ENCODE assay signal across 20 cellular contexts in genomic region chr1:201061049-201061448, GRCh38. TPM values are rescaled to one million over a fixed set of nuclear protein-coding genes. Genes with fewer than 3 reads are reported as not detected.
A peak's percentile ranks its signal among the peaks of the same experiment; 100 is the strongest.
DNase-seq lines count a peak whose midpoint lies in the region; ATAC-seq and TF ChIP-seq lines count a peak whose summit lies in the region.
"Had no signal": no experiment of that assay in that cellular context is flagged by ENCODE, and none has a peak within 500 bp of the region (broad histone marks: within the 10 kb centered on the region; RNA-seq: fewer than 3 reads in every experiment).

No MANE protein-coding gene starts in this region.

- H3K4me3 Mint-ChIP-seq in glutamatergic neuron (ENCODE audit: unreplicated experiment): peak overlapping the region; percentile 11
- H3K4me3 Mint-ChIP-seq: CD14-positive monocyte had no signal

- no peaks in the 10 kb centered on the region for H3K27me3 ChIP-seq in BLaER1
- H3K27me3 ChIP-seq in psoas muscle (ENCODE audit: insufficient read depth in 3 of 3, low read length in 2 of 3): no peaks in the 10 kb centered on the region
- no peaks in the 10 kb centered on the region for H3K27me3 ChIP-seq in H7 (ENCODE audit: control insufficient read depth, insufficient read depth, low read length)
- H3K27me3 ChIP-seq in SJCRH30: peaks cover 18% of the 10 kb centered on the region

- H3K27me3 Mint-ChIP-seq in glutamatergic neuron (ENCODE audit: unreplicated experiment): peaks cover 17% of the 10 kb centered on the region

- H3K27ac Mint-ChIP-seq in glutamatergic neuron (ENCODE audit: unreplicated experiment): no peak overlapping the region
- H3K27ac Mint-ChIP-seq: CD14-positive monocyte had no signal

- intact Hi-C loops in psoas muscle (cut with DNase I): no loop called here

- H3K4me1 Mint-ChIP-seq in glutamatergic neuron (ENCODE audit: low read depth, unreplicated experiment): peaks cover 26% of the 10 kb centered on the region
- H3K4me1 Mint-ChIP-seq: CD14-positive monocyte had no signal

- no peak for DNase-seq in glutamatergic neuron
- peak; percentile 34 to 70 for DNase-seq in psoas muscle
- DNase-seq in H7: no peak
- DNase-seq in SJCRH30: no peak
- no peak for DNase-seq in NCI-H2196 treated with DMSO at 0.1 percent for 48 hours (lab: John Stamatoyannopoulos, UW; ENCODE audit: unreplicated experiment)
- DNase-seq: DMS79 treated with DMSO at 0.1 percent for 48 hours, HCEC 1CT, MV-4-11, NCI-H1417, NCI-H187, NCI-H2107, NCI-H2227 treated with DMSO at 0.1 percent for 48 hours, NCI-H82, PC-3 had no signal

- TF ChIP-seq RAD21 in Ishikawa (IDR thresholded peaks at IDR 0.05; ENCODE audit: low read depth): no peak

- no peak overlapping the region for H3K9ac ChIP-seq in BLaER1

- H3K9me3 ChIP-seq in BLaER1: no peaks in the 10 kb centered on the region
- no peaks in the 10 kb centered on the region for H3K9me3 ChIP-seq in psoas muscle
- H3K9me3 ChIP-seq in SJCRH30 (replicated peaks): no peaks in the 10 kb centered on the region
- H3K9me3 ChIP-seq: SJSA1 had no signal

- no peak for TF ChIP-seq EP300 in Ishikawa (IDR thresholded peaks at IDR 0.05; ENCODE audit: borderline replicate concordance)

- peak overlapping the region; percentile 70 for H3K4me2 ChIP-seq in BLaER1

- 58 to 74% (median 62%) methylated on average over 4 of the region's 4 CpGs for WGBS in psoas muscle, 3 donors

- H3K36me3 ChIP-seq in BLaER1: no peaks in the 10 kb centered on the region
- peaks cover 0 to 98% of the 10 kb centered on the region in 2 donors for H3K36me3 ChIP-seq in psoas muscle (ENCODE audit: insufficient read depth in 1 of 2, low read depth in 1 of 2)
- H3K36me3 ChIP-seq in H7 (replicated peaks; ENCODE audit: control insufficient read depth, insufficient read depth, low read length): no peaks in the 10 kb centered on the region
- no peaks in the 10 kb centered on the region for H3K36me3 ChIP-seq in SJCRH30
- H3K36me3 ChIP-seq: SJSA1 had no signal

- H4K20me1 ChIP-seq in BLaER1: no peaks in the 10 kb centered on the region

- H3K9me3 Mint-ChIP-seq in glutamatergic neuron (ENCODE audit: unreplicated experiment): peaks cover 15% of the 10 kb centered on the region
- H3K9me3 Mint-ChIP-seq: CD14-positive monocyte had no signal

- no peaks in the 10 kb centered on the region for H3K36me3 Mint-ChIP-seq in glutamatergic neuron (ENCODE audit: unreplicated experiment)
- H3K36me3 Mint-ChIP-seq: CD14-positive monocyte had no signal

- peak; percentile 16 to 66 (median 60) for ATAC-seq in psoas muscle
- ATAC-seq: K562, PC-3 had no signal

- H3K27ac ChIP-seq in BLaER1 (no peak overlapping the region), psoas muscle (no peak overlapping the region), SJCRH30 (no peak overlapping the region)
- H3K27ac ChIP-seq: RWPE1, SJSA1 had no signal

- H3K4me1 ChIP-seq in BLaER1 (peaks cover 89% of the 10 kb centered on the region), psoas muscle (no peaks in the 10 kb centered on the region), SJCRH30 (no peaks in the 10 kb centered on the region; the same call in 1 of the 2 replicates)

- no peak overlapping the region for H3K4me3 ChIP-seq in BLaER1
- H3K4me3 ChIP-seq in psoas muscle: no peak overlapping the region
- no peak overlapping the region for H3K4me3 ChIP-seq in H7 (ENCODE audit: insufficient read depth, low read depth, low read length)
- H3K4me3 ChIP-seq in SJCRH30: no peak overlapping the region
- H3K4me3 ChIP-seq: K562, SJSA1 had no signal

- TF ChIP-seq CTCF in glutamatergic neuron (IDR thresholded peaks at IDR 0.05; ENCODE audit: partially characterized antibody, unreplicated experiment): no peak
- no peak for TF ChIP-seq CTCF in psoas muscle (IDR thresholded peaks at IDR 0.05)

TF ChIP-seq in Ishikawa, 13 proteins besides CTCF, POLR2A, EP300 and RAD21:
- TF ChIP-seq USF1 (IDR thresholded peaks at IDR 0.05): no peak
- TF ChIP-seq NFIC (IDR thresholded peaks at IDR 0.05): 0 out of 2 replicates have a peak, but pooled peaks have one; percentile 34

RNA-seq across cellular contexts. Expression of gene KIF21B, which starts 37.5 kb away (rescaled TPM):
- total RNA-seq in glutamatergic neuron (ENCODE audit: unreplicated experiment): 51.1 TPM
- under 1 TPM; 0.20 to 0.81 (median 0.41) TPM for total RNA-seq in psoas muscle
- under 1 TPM; 0.04 to 0.10 (median 0.10) TPM for polyA plus RNA-seq in psoas muscle
- total RNA-seq in H7 (2014; rRNA removed; shearing (Covaris generic)): 12.7 and 14.1 TPM in 2 replicates
- total RNA-seq in SJCRH30 (2014; rRNA removed; shearing (Covaris generic)): 0.61 and 0.66 TPM in 2 replicates

RNA-seq across cellular contexts. Expression of gene CACNA1S, which starts 51.2 kb away (rescaled TPM):
- total RNA-seq in glutamatergic neuron (ENCODE audit: unreplicated experiment) (0.07 TPM), psoas muscle (100 to 1,000 TPM in 2 of 4 donors, 10 to 100 TPM in 2; 56.3 to 269 (median 158) TPM)
- 10 to 100 TPM; 11.9 to 48.1 (median 25.5) TPM for polyA plus RNA-seq in psoas muscle
- not detected in 2 replicates for total RNA-seq in H7 (2014; rRNA removed; shearing (Covaris generic))
- 0.15 and 0.24 TPM in 2 replicates for total RNA-seq in SJCRH30 (2014; rRNA removed; shearing (Covaris generic))
- total RNA-seq: K562, PC-3, SJSA1 had no signal
- polyA plus RNA-seq: CD14-positive monocyte, K562 had no signal

Comparison
In these comparisons a context has a peak if more than half of its experiments do, and no peak if none do; other contexts are left out.
1. DNase-seq: peak in psoas muscle (2 of 2); none in glutamatergic neuron (single experiment), H7 (single experiment), SJCRH30 (0 of 2) and NCI-H2196 treated with DMSO at 0.1 percent for 48 hours (single experiment).
2. RNA of gene CACNA1S, which starts 51.2 kb away (total RNA-seq): 56.3 to 269 TPM in psoas muscle; 0.15 to 0.24 TPM in SJCRH30, 0.07 TPM in glutamatergic neuron (single experiment) and not detected in H7; every median in the first group is over 10 times any median in the second.